Comparison of ENCODE assay signal across 8 cellular contexts in genomic region chr3:15796331-15796730, GRCh38. TPM values are rescaled to one million over a fixed set of nuclear protein-coding genes. Genes with fewer than 3 reads are reported as not detected.
DNase-seq lines count a peak whose midpoint lies in the region; TF ChIP-seq lines count a peak whose summit lies in the region.

No MANE protein-coding gene starts in this region.

- no peak for TF ChIP-seq POLR2A in NB4 (IDR thresholded peaks at IDR 0.05; ENCODE audit: extremely low read depth, insufficient read length)

- in situ Hi-C loops in Caki2 (cut with HindIII; ENCODE audit: low pct_unique_long_range_greater_than_20kb, low sequenced_read_pairs): no loop called here

- no peak for TF ChIP-seq CTCF in NB4 (IDR thresholded peaks at IDR 0.05; ENCODE audit: low read depth, low read length)
- no peak for TF ChIP-seq CTCF in osteocyte (IDR thresholded peaks at IDR 0.05)

- DNase-seq in Caki2 (ENCODE audit: low read depth) (peak; percentile 7), NB4 (ENCODE audit: low read depth) (no peak), osteocyte (ENCODE audit: extremely low spot score, unreplicated experiment) (no peak), DMS114 treated with DMSO at 0.1 percent for 48 hours (lab: John Stamatoyannopoulos, UW; ENCODE audit: unreplicated experiment) (no peak), AG08395 (ENCODE audit: low spot score) (no peak)
- no peak for DNase-seq in stimulated activated naive CD4-positive, alpha-beta T cell (lab: John Stamatoyannopoulos, UW)
- DNase-seq in activated CD4-positive, alpha-beta T cell treated with anti-CD3 and anti-CD28 coated beads for 4 hours: no peak

- H3K27me3 ChIP-seq in duodenal mucosa (ENCODE audit: control insufficient read depth in 1 of 2, insufficient read depth in 2 of 2, low read length in 2 of 2): no peaks in the 10 kb centered on the region

- no peaks in the 10 kb centered on the region for H3K27me3 Mint-ChIP-seq in osteocyte (ENCODE audit: unreplicated experiment)

- H3K36me3 Mint-ChIP-seq in osteocyte (ENCODE audit: unreplicated experiment): peaks cover 25% of the 10 kb centered on the region

- peak overlapping the region; percentile 99 for H3K27ac Mint-ChIP-seq in osteocyte (ENCODE audit: unreplicated experiment)

- H3K4me3 ChIP-seq in NB4 (ENCODE audit: low read depth, low read length) (peak overlapping the region; percentile 61), duodenal mucosa (ENCODE audit: low read depth in 1 of 2, low read length in 2 of 2) (peak overlapping the region; percentile 53 to 55)

- peaks cover 41% of the 10 kb centered on the region for H3K4me1 Mint-ChIP-seq in osteocyte (ENCODE audit: unreplicated experiment)

- H3K27ac ChIP-seq in duodenal mucosa (ENCODE audit: low read depth, low read length): peak overlapping the region; percentile 36

- H3K9ac ChIP-seq in duodenal mucosa (ENCODE audit: low read depth in 1 of 2, low read length in 2 of 2): peak overlapping the region in 1 of 2 donors; percentile 45

- H3K36me3 ChIP-seq in duodenal mucosa (ENCODE audit: control insufficient read depth in 1 of 2, insufficient read depth in 2 of 2, low read length in 2 of 2): no peaks in the 10 kb centered on the region

- H3K9me3 Mint-ChIP-seq in osteocyte (ENCODE audit: unreplicated experiment): peaks cover 3% of the 10 kb centered on the region

- no peaks in the 10 kb centered on the region for H3K9me3 ChIP-seq in duodenal mucosa (ENCODE audit: control insufficient read depth in 1 of 2, low read length in 2 of 2)

- H3K4me1 ChIP-seq in duodenal mucosa (ENCODE audit: control insufficient read depth in 1 of 2, insufficient read depth in 2 of 2, low read length in 2 of 2): peaks cover 7 to 23% of the 10 kb centered on the region in 2 donors

- H3K4me3 Mint-ChIP-seq in osteocyte (ENCODE audit: unreplicated experiment): peak overlapping the region; percentile 93

RNA-seq across cellular contexts. Expression of gene ANKRD28, which starts 1.4 kb away (rescaled TPM):
- total RNA-seq in Caki2 (2014; rRNA removed; shearing (Covaris generic); ENCODE audit: low replicate concordance): 41.5 and 57.5 TPM in 2 replicates
- 151 and 160 TPM in 2 replicates for total RNA-seq in osteocyte
